Comparison of ENCODE assay signal across 1 cellular context in the genomic region with DNA sequence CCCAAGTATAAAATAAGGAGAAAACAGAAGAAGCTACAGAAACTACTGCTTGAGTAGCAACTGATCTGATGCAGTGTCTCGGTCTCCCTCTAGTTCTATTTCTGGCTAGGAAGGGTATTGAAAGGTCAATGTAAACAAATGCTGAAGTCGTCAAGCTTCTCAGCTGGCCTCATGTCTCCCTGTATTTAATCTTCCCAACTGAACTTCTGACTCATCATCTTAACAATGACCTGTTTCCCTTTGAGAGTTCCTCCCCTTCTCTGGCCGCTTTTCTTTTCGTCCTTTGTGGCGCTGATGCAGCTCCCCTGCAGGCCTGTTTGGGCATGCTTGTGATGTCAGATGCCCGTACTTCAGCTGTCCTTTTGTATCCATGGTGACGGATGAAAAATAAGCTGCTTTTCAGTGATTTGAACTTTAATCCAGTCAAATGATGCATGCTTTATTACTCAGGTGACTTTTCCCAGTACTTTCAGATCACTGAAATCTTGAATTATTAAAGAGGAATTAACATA.
TF ChIP-seq lines count a peak whose summit lies in the region.

No MANE protein-coding gene starts in this region.

TF ChIP-seq in H1, 55 proteins besides CTCF, POLR2A, EP300 and RAD21:
- TF ChIP-seq CBX5 (IDR thresholded peaks at IDR 0.05; ENCODE audit: low read depth, low read length) = no peak
- no peak for TF ChIP-seq KDM1A (IDR thresholded peaks at IDR 0.05; ENCODE audit: borderline replicate concordance, low read length)
- TF ChIP-seq MAFK (IDR thresholded peaks at IDR 0.05; ENCODE audit: low read depth, low read length) = peak; percentile 86
- peak; percentile 85 for TF ChIP-seq CREB1 (IDR thresholded peaks at IDR 0.05)
- TF ChIP-seq ASH2L (IDR thresholded peaks at IDR 0.05; ENCODE audit: low read length) = no peak
- no peak for TF ChIP-seq CBX8 (IDR thresholded peaks at IDR 0.05; ENCODE audit: borderline replicate concordance, low read depth, low read length)
- no peak for TF ChIP-seq SP4 (IDR thresholded peaks at IDR 0.05; ENCODE audit: low read length)
- TF ChIP-seq TAF7 (optimal IDR thresholded peaks at IDR 0.05; ENCODE audit: borderline replicate concordance, low read depth, low read length) = no peak
- TF ChIP-seq KDM4A (IDR thresholded peaks at IDR 0.05; ENCODE audit: low read depth, low read length, severe bottlenecking) = no peak
- no peak for TF ChIP-seq RFX5 (IDR thresholded peaks at IDR 0.05; ENCODE audit: borderline replicate concordance, low read depth, low read length)
- TF ChIP-seq SP1 (IDR thresholded peaks at IDR 0.05; ENCODE audit: low read depth, low read length) = peak; percentile 65
- TF ChIP-seq ZNF274 (IDR thresholded peaks at IDR 0.05; ENCODE audit: borderline replicate concordance, extremely low read depth, low read length) = no peak
- peak; percentile 96 for TF ChIP-seq JUND (IDR thresholded peaks at IDR 0.05; ENCODE audit: low read length)
- TF ChIP-seq SUZ12 (IDR thresholded peaks at IDR 0.05; ENCODE audit: low read length) = no peak
- peak; percentile 75 for TF ChIP-seq SAP30 (IDR thresholded peaks at IDR 0.05; ENCODE audit: insufficient read depth, insufficient replicate concordance, low read length)
- TF ChIP-seq SIX5 (IDR thresholded peaks at IDR 0.05; ENCODE audit: low read depth, low read length) = no peak
- TF ChIP-seq EZH2 (IDR thresholded peaks at IDR 0.05; ENCODE audit: low read depth, low read length, severe bottlenecking) = no peak
- TF ChIP-seq BACH1 (IDR thresholded peaks at IDR 0.05; ENCODE audit: low read length) = peak; percentile 92
- no peak for TF ChIP-seq CHD1 (IDR thresholded peaks at IDR 0.05; ENCODE audit: low read depth, low read length)
- TF ChIP-seq SIRT6 (IDR thresholded peaks at IDR 0.05; ENCODE audit: low read length) = no peak
- TF ChIP-seq JUN (IDR thresholded peaks at IDR 0.05; ENCODE audit: low read depth, low read length) = 0 out of 2 replicates have a peak, but pooled peaks have one; percentile 39
- TF ChIP-seq GABPA (IDR thresholded peaks at IDR 0.05; ENCODE audit: borderline replicate concordance, insufficient read depth, low read length) = no peak
- TF ChIP-seq, protein P1, sequence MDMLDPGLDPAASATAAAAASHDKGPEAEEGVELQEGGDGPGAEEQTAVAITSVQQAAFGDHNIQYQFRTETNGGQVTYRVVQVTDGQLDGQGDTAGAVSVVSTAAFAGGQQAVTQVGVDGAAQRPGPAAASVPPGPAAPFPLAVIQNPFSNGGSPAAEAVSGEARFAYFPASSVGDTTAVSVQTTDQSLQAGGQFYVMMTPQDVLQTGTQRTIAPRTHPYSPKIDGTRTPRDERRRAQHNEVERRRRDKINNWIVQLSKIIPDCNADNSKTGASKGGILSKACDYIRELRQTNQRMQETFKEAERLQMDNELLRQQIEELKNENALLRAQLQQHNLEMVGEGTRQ (IDR thresholded peaks at IDR 0.05; ENCODE audit: low read length) = no peak
- TF ChIP-seq TCF12 (IDR thresholded peaks at IDR 0.05; ENCODE audit: low read depth, low read length) = no peak
- TF ChIP-seq CHD2 (IDR thresholded peaks at IDR 0.05; ENCODE audit: low read length) = no peak
- TF ChIP-seq, protein P2, sequence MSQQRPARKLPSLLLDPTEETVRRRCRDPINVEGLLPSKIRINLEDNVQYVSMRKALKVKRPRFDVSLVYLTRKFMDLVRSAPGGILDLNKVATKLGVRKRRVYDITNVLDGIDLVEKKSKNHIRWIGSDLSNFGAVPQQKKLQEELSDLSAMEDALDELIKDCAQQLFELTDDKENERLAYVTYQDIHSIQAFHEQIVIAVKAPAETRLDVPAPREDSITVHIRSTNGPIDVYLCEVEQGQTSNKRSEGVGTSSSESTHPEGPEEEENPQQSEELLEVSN (IDR thresholded peaks at IDR 0.05) = no peak
- no peak for TF ChIP-seq CEBPB (IDR thresholded peaks at IDR 0.05; ENCODE audit: low read depth, low read length)
- peak; percentile 44 to 90; a peak in 2 of 4 replicates for TF ChIP-seq SIN3A (conservative IDR thresholded peaks at IDR 0.05 in 1 of 2, IDR thresholded peaks at IDR 0.05 in 1 of 2; ENCODE audit: low read depth in 1 of 2, low read length in 2 of 2)
- TF ChIP-seq GTF2F1 (IDR thresholded peaks at IDR 0.05; ENCODE audit: borderline replicate concordance, low read depth, low read length) = no peak
- no peak for TF ChIP-seq FOSL1 (IDR thresholded peaks at IDR 0.05; ENCODE audit: insufficient read depth, low read depth, low read length)
- TF ChIP-seq HDAC2 (IDR thresholded peaks at IDR 0.05; ENCODE audit: borderline replicate concordance in 1 of 2, low read depth in 2 of 2, low read length in 2 of 2) = peak; percentile 34 to 41; a peak in 2 of 4 replicates
- no peak for TF ChIP-seq BRCA1 (IDR thresholded peaks at IDR 0.05; ENCODE audit: low read depth, low read length)
- no peak for TF ChIP-seq RNF2 (IDR thresholded peaks at IDR 0.05; ENCODE audit: borderline replicate concordance, low read depth, low read length, missing control alignments, poor library complexity, severe bottlenecking)
- TF ChIP-seq CTBP2 (IDR thresholded peaks at IDR 0.05; ENCODE audit: borderline replicate concordance, insufficient read depth, insufficient read length, low read length) = no peak
- TF ChIP-seq HDAC6 (IDR thresholded peaks at IDR 0.05; ENCODE audit: low read depth, low read length) = no peak
- TF ChIP-seq, protein P3, sequence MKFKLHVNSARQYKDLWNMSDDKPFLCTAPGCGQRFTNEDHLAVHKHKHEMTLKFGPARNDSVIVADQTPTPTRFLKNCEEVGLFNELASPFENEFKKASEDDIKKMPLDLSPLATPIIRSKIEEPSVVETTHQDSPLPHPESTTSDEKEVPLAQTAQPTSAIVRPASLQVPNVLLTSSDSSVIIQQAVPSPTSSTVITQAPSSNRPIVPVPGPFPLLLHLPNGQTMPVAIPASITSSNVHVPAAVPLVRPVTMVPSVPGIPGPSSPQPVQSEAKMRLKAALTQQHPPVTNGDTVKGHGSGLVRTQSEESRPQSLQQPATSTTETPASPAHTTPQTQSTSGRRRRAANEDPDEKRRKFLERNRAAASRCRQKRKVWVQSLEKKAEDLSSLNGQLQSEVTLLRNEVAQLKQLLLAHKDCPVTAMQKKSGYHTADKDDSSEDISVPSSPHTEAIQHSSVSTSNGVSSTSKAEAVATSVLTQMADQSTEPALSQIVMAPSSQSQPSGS (IDR thresholded peaks at IDR 0.05; ENCODE audit: low read length) = peak; percentile 77; the same call in 1 of the 2 replicates
- TF ChIP-seq, protein P4, sequence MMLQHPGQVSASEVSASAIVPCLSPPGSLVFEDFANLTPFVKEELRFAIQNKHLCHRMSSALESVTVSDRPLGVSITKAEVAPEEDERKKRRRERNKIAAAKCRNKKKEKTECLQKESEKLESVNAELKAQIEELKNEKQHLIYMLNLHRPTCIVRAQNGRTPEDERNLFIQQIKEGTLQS (IDR thresholded peaks at IDR 0.05; ENCODE audit: insufficient read depth, low read depth, low read length) = 0 out of 2 replicates have a peak, but pooled peaks have one; percentile 7
- TF ChIP-seq EGR1 (IDR thresholded peaks at IDR 0.05; ENCODE audit: borderline replicate concordance, low read depth, low read length) = no peak
- 0 out of 2 replicates have a peak, but pooled peaks have one; percentile 5 for TF ChIP-seq SRF (IDR thresholded peaks at IDR 0.05; ENCODE audit: low read depth, low read length)
- 0 out of 2 replicates have a peak, but pooled peaks have one; percentile 25 for TF ChIP-seq TAF1 (IDR thresholded peaks at IDR 0.05; ENCODE audit: low read depth, low read length)
- TF ChIP-seq SP2 (IDR thresholded peaks at IDR 0.05; ENCODE audit: low read length) = no peak
- TF ChIP-seq TEAD4 (IDR thresholded peaks at IDR 0.05; ENCODE audit: low read depth, low read length) = no peak
- peak; percentile 63; the same call in 1 of the 2 replicates for TF ChIP-seq YY1 (IDR thresholded peaks at IDR 0.05; ENCODE audit: low read depth, low read length)
- no peak for TF ChIP-seq POU5F1 (IDR thresholded peaks at IDR 0.05; ENCODE audit: low read depth, low read length)
- no peak for TF ChIP-seq NRF1 (IDR thresholded peaks at IDR 0.05; ENCODE audit: low read depth, low read length)
- TF ChIP-seq, protein P5, sequence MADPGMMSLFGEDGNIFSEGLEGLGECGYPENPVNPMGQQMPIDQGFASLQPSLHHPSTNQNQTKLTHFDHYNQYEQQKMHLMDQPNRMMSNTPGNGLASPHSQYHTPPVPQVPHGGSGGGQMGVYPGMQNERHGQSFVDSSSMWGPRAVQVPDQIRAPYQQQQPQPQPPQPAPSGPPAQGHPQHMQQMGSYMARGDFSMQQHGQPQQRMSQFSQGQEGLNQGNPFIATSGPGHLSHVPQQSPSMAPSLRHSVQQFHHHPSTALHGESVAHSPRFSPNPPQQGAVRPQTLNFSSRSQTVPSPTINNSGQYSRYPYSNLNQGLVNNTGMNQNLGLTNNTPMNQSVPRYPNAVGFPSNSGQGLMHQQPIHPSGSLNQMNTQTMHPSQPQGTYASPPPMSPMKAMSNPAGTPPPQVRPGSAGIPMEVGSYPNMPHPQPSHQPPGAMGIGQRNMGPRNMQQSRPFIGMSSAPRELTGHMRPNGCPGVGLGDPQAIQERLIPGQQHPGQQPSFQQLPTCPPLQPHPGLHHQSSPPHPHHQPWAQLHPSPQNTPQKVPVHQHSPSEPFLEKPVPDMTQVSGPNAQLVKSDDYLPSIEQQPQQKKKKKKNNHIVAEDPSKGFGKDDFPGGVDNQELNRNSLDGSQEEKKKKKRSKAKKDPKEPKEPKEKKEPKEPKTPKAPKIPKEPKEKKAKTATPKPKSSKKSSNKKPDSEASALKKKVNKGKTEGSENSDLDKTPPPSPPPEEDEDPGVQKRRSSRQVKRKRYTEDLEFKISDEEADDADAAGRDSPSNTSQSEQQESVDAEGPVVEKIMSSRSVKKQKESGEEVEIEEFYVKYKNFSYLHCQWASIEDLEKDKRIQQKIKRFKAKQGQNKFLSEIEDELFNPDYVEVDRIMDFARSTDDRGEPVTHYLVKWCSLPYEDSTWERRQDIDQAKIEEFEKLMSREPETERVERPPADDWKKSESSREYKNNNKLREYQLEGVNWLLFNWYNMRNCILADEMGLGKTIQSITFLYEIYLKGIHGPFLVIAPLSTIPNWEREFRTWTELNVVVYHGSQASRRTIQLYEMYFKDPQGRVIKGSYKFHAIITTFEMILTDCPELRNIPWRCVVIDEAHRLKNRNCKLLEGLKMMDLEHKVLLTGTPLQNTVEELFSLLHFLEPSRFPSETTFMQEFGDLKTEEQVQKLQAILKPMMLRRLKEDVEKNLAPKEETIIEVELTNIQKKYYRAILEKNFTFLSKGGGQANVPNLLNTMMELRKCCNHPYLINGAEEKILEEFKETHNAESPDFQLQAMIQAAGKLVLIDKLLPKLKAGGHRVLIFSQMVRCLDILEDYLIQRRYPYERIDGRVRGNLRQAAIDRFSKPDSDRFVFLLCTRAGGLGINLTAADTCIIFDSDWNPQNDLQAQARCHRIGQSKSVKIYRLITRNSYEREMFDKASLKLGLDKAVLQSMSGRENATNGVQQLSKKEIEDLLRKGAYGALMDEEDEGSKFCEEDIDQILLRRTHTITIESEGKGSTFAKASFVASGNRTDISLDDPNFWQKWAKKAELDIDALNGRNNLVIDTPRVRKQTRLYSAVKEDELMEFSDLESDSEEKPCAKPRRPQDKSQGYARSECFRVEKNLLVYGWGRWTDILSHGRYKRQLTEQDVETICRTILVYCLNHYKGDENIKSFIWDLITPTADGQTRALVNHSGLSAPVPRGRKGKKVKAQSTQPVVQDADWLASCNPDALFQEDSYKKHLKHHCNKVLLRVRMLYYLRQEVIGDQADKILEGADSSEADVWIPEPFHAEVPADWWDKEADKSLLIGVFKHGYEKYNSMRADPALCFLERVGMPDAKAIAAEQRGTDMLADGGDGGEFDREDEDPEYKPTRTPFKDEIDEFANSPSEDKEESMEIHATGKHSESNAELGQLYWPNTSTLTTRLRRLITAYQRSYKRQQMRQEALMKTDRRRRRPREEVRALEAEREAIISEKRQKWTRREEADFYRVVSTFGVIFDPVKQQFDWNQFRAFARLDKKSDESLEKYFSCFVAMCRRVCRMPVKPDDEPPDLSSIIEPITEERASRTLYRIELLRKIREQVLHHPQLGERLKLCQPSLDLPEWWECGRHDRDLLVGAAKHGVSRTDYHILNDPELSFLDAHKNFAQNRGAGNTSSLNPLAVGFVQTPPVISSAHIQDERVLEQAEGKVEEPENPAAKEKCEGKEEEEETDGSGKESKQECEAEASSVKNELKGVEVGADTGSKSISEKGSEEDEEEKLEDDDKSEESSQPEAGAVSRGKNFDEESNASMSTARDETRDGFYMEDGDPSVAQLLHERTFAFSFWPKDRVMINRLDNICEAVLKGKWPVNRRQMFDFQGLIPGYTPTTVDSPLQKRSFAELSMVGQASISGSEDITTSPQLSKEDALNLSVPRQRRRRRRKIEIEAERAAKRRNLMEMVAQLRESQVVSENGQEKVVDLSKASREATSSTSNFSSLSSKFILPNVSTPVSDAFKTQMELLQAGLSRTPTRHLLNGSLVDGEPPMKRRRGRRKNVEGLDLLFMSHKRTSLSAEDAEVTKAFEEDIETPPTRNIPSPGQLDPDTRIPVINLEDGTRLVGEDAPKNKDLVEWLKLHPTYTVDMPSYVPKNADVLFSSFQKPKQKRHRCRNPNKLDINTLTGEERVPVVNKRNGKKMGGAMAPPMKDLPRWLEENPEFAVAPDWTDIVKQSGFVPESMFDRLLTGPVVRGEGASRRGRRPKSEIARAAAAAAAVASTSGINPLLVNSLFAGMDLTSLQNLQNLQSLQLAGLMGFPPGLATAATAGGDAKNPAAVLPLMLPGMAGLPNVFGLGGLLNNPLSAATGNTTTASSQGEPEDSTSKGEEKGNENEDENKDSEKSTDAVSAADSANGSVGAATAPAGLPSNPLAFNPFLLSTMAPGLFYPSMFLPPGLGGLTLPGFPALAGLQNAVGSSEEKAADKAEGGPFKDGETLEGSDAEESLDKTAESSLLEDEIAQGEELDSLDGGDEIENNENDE (IDR thresholded peaks at IDR 0.05; ENCODE audit: insufficient replicate concordance, low read length) = no peak
- no peak for TF ChIP-seq RBBP5 (IDR thresholded peaks at IDR 0.05; ENCODE audit: borderline replicate concordance, low read depth, low read length)
- no peak for TF ChIP-seq BCL11A (IDR thresholded peaks at IDR 0.05; ENCODE audit: low read depth in 2 of 2, low read length in 2 of 2)
- TF ChIP-seq RXRA (IDR thresholded peaks at IDR 0.05; ENCODE audit: insufficient read depth, low read depth, low read length) = 0 out of 2 replicates have a peak, but pooled peaks have one; percentile 56
- TF ChIP-seq POLR2AphosphoS5 (IDR thresholded peaks at IDR 0.05; ENCODE audit: low read depth, low read length) = no peak
- TF ChIP-seq, protein P6, sequence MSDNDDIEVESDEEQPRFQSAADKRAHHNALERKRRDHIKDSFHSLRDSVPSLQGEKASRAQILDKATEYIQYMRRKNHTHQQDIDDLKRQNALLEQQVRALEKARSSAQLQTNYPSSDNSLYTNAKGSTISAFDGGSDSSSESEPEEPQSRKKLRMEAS (IDR thresholded peaks at IDR 0.05) = peak; percentile 30; the same call in 1 of the 2 replicates
- no peak for TF ChIP-seq PHF8 (conservative IDR thresholded peaks at IDR 0.05; ENCODE audit: low read depth, low read length)
- peak; percentile 54 for TF ChIP-seq NANOG (IDR thresholded peaks at IDR 0.05; ENCODE audit: insufficient read depth, low read depth, low read length, poor library complexity, severe bottlenecking)
- TF ChIP-seq TBP (IDR thresholded peaks at IDR 0.05; ENCODE audit: low read depth, low read length) = no peak
- TF ChIP-seq KDM5A (IDR thresholded peaks at IDR 0.05; ENCODE audit: low read length) = no peak
